ENCODE assay signal across 8 cellular contexts in the genomic region with DNA sequence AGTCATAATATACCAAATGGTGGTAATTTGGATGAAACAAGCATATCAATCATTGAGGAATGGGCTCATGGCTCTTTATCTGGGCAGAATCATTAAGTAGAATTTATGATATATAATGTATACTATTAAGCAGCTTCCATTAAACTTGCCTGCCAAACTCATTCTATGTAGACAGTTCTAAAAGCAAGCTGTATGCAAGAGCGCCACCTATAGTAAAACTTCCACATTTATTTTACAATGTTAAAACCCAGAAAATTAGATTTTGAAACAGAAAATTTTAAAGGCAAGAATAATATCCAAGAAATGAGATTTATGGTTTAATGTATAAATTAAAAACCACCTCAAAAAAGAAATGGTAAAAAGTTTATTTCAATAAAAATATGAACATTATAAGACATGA.
A peak's percentile ranks its signal among the peaks of the same experiment; 100 is the strongest.
DNase-seq lines count a peak whose midpoint lies in the region; ATAC-seq and FAIRE-seq lines count a peak whose summit lies in the region.

No MANE protein-coding gene starts in this region.

- FAIRE-seq in frontal cortex (lab: Jason Lieb, UNC): peak; percentile 93

- peaks cover 6% of the 10 kb centered on the region; the same call in 1 of the 2 replicates for H3K4me1 ChIP-seq in SJCRH30

- peaks cover 14% of the 10 kb centered on the region for H3K27me3 Mint-ChIP-seq in T-helper 17 cell

- H3K9me3 ChIP-seq in SJCRH30 (replicated peaks): no peaks in the 10 kb centered on the region
- no peaks in the 10 kb centered on the region for H3K9me3 ChIP-seq in T-helper 17 cell (ENCODE audit: control insufficient read depth, low read length, poor library complexity, severe bottlenecking)

- no peaks in the 10 kb centered on the region for H3K27me3 ChIP-seq in SJCRH30

- no peak for ATAC-seq in T-helper 17 cell

- no peaks in the 10 kb centered on the region for H3K36me3 ChIP-seq in SJCRH30

- peaks cover 3% of the 10 kb centered on the region for H3K36me3 Mint-ChIP-seq in T-helper 17 cell (ENCODE audit: low read depth)

- no peak overlapping the region for H3K4me3 ChIP-seq in SJCRH30

- H3K4me1 Mint-ChIP-seq in T-helper 17 cell: no peaks in the 10 kb centered on the region

- no peak overlapping the region for H3K4me3 Mint-ChIP-seq in T-helper 17 cell

- H3K27ac ChIP-seq in SJCRH30: no peak overlapping the region

- H3K27ac Mint-ChIP-seq in T-helper 17 cell: no peak overlapping the region

- DNase-seq in GM04504 (ENCODE audit: low read depth) (peak; percentile 6), HuH-7 (ENCODE audit: low spot score) (peak; percentile 15), SJCRH30 (peak; percentile 7 to 72), frontal cortex (ENCODE audit: low spot score in 2 of 2) (peak in 1 of 2 donors; percentile 4), activated T-cell treated with anti-CD3 and anti-CD28 coated beads for 4 hours (no peak), GM19240 (ENCODE audit: insufficient read length, low spot score) (no peak), NCI-H2029 (lab: John Stamatoyannopoulos, UW) (no peak), T-helper 17 cell (no peak)

Comparison
In these comparisons a context has a peak if more than half of its experiments do, and no peak if none do; other contexts are left out.
1. DNase-seq: peak in GM04504 (single experiment), HuH-7 (single experiment) and SJCRH30 (2 of 2); none in activated T-cell treated with anti-CD3 and anti-CD28 coated beads for 4 hours (single experiment), GM19240 (single experiment), NCI-H2029 (single experiment) and T-helper 17 cell (0 of 3).